15 cellular contexts compared by ENCODE assay signal in genomic region chr4:116480486-116480990, GRCh38.
"Had no signal": no experiment of that assay in that cellular context is flagged by ENCODE, and none has a peak within 500 bp of the region (broad histone marks: within the 10 kb centered on the region; RNA-seq: fewer than 3 reads in every experiment).

No MANE protein-coding gene starts in this region.

- ATAC-seq: activated CD8-positive, alpha-beta T cell treated with anti-CD3 and anti-CD28 coated beads, Interleukin-2, amount 10 ng/mL, durations not matched to agents 7 days and 5 days; activated naive CD4-positive, alpha-beta T cell treated with anti-CD3 and anti-CD28 coated beads, Interleukin-2, amount 50 U/mL, for 72 hours; activated T-cell treated with anti-CD3 and anti-CD28 coated beads, Interleukin-2, amount 50 U/mL, for 72 hours; esophagus mucosa; left colon; psoas muscle; right lobe of liver; stimulated activated naive CD8-positive, alpha-beta T cell treated with anti-CD3 and anti-CD28 coated beads, Interleukin-15, amount 100 ng/mL, for 72 hours had no signal

- DNase-seq: activated CD4-positive, alpha-beta T cell treated with anti-CD3 and anti-CD28 coated beads, Interleukin-2, amount 10 ng/mL, durations not matched to agents 24 days and 14 days; activated CD4-positive, CD25-positive, alpha-beta regulatory T cell; activated CD8-positive, alpha-beta memory T cell treated with anti-CD3 and anti-CD28 coated beads, Interleukin-2, amount 50 U/mL, for 48 hours; activated CD8-positive, alpha-beta T cell treated with anti-CD3 and anti-CD28 coated beads, Interleukin-2, amount 10 ng/mL, durations not matched to agents 7 days and 5 days; activated gamma-delta T cell; activated T-cell treated with anti-CD3 and anti-CD28 coated beads, Interleukin-2, amount 50 U/mL, for 72 hours; left colon; midbrain; psoas muscle; right lobe of liver; stimulated activated naive CD8-positive, alpha-beta T cell treated with anti-CD3 and anti-CD28 coated beads, Interleukin-15, amount 100 ng/mL, for 72 hours; testis; upper lobe of left lung had no signal
